ENCODE assay signal across 1 cellular context in genomic region chr9:75429531-75430454, GRCh38.
TF ChIP-seq lines count a peak whose summit lies in the region.

No MANE protein-coding gene starts in this region.

TF ChIP-seq in GM23338, 12 proteins besides CTCF, POLR2A, EP300 and RAD21 (continued from another document):
- TF ChIP-seq ZNF462 (CRISPR knock-in tag; IDR thresholded peaks at IDR 0.05) (no peak), EZH2 (IDR thresholded peaks at IDR 0.05; ENCODE audit: low read depth, unreplicated experiment) (no peak), STAT1 (IDR thresholded peaks at IDR 0.05; ENCODE audit: unreplicated experiment) (no peak), ETS1 (IDR thresholded peaks at IDR 0.05) (no peak)
